ENCODE assay signal across 18 cellular contexts in genomic region chr15:68176601-68177000, GRCh38. TPM values are rescaled to one million over a fixed set of nuclear protein-coding genes. Genes with fewer than 3 reads are reported as not detected.
DNase-seq lines count a peak whose midpoint lies in the region; ATAC-seq and TF ChIP-seq lines count a peak whose summit lies in the region.
"Had no signal": no experiment of that assay in that cellular context is flagged by ENCODE, and none has a peak within 500 bp of the region (broad histone marks: within the 10 kb centered on the region; RNA-seq: fewer than 3 reads in every experiment).

No MANE protein-coding gene starts in this region.

- WGBS in esophagus muscularis mucosa, result 92% methylated on average over 3 of the region's 3 CpGs
- 92% methylated on average over 3 of the region's 3 CpGs for WGBS in right lobe of liver (ENCODE audit: insufficient coverage, low coverage, low lambda C conversion rate, missing lambda C conversion rate)

- peaks cover 0 to 3% (median 0%) of the 10 kb centered on the region in 11 donors for H3K9me3 Mint-ChIP-seq in naive thymus-derived CD4-positive, alpha-beta T cell
- H3K9me3 Mint-ChIP-seq: CD14-positive monocyte had no signal

- H3K4me3 ChIP-seq in esophagus muscularis mucosa (no peak overlapping the region), right lobe of liver (no peak overlapping the region)
- H3K4me3 ChIP-seq in naive thymus-derived CD4-positive, alpha-beta T cell (ENCODE audit: low read length), result no peak overlapping the region
- H3K4me3 ChIP-seq: A549 had no signal

- ATAC-seq in naive thymus-derived CD4-positive, alpha-beta T cell, result no peak
- ATAC-seq in right lobe of liver, result no peak
- no peak for ATAC-seq in HG03108 (IDR thresholded peaks at IDR 0.05; ENCODE audit: unreplicated experiment)
- ATAC-seq: A549, HepG2 had no signal

- no peak for TF ChIP-seq EP300 in esophagus muscularis mucosa (IDR thresholded peaks at IDR 0.05)

- DNase-seq in AG08395 (ENCODE audit: low spot score), result peak; percentile 24
- DNase-seq in GM03348 (ENCODE audit: low spot score), result peak; percentile 31
- DNase-seq in esophagus muscularis mucosa (ENCODE audit: extremely low spot score), result no peak
- DNase-seq in naive thymus-derived CD4-positive, alpha-beta T cell, result no peak
- no peak for DNase-seq in HT-29 (ENCODE audit: low spot score)
- no peak for DNase-seq in right lobe of liver
- DNase-seq: AML-193, COR-L47, NCI-H1092, NCI-H146, NCI-H2081, NCI-H748 treated with DMSO at 0.1 percent for 48 hours, RPMI8226 had no signal

- H3K4me1 Mint-ChIP-seq in naive thymus-derived CD4-positive, alpha-beta T cell, result peaks cover 0 to 25% (median 8%) of the 10 kb centered on the region in 7 donors
- H3K4me1 Mint-ChIP-seq: CD14-positive monocyte had no signal

- H3K36me3 ChIP-seq in esophagus muscularis mucosa (peaks cover 6 to 73% (median 39%) of the 10 kb centered on the region in 4 donors), right lobe of liver (peaks cover 0 to 44% (median 6%) of the 10 kb centered on the region in 4 donors)
- H3K36me3 ChIP-seq in naive thymus-derived CD4-positive, alpha-beta T cell (ENCODE audit: control insufficient read depth in 2 of 3, insufficient read depth in 3 of 3, low read length in 3 of 3), result peaks cover 17 to 33% (median 18%) of the 10 kb centered on the region in 3 experiments

- peaks cover 9 to 34% (median 23%) of the 10 kb centered on the region in 4 donors for H3K4me1 ChIP-seq in esophagus muscularis mucosa
- no peaks in the 10 kb centered on the region for H3K4me1 ChIP-seq in naive thymus-derived CD4-positive, alpha-beta T cell (ENCODE audit: control insufficient read depth in 2 of 2, insufficient read depth in 2 of 2, low read length in 2 of 2)
- H3K4me1 ChIP-seq in right lobe of liver, result no peaks in the 10 kb centered on the region
- H3K4me1 ChIP-seq: A549 had no signal

- peak overlapping the region in 6 of 9 donors; percentile 4 to 80 (median 22) for H3K27ac Mint-ChIP-seq in naive thymus-derived CD4-positive, alpha-beta T cell

- H3K27ac ChIP-seq in esophagus muscularis mucosa (replicated peaks in 1 of 4) (peak overlapping the region; percentile 65 to 70 (median 68)), right lobe of liver (no peak overlapping the region)
- H3K27ac ChIP-seq in naive thymus-derived CD4-positive, alpha-beta T cell (ENCODE audit: low read depth, low read length), result no peak overlapping the region
- H3K27ac ChIP-seq: A549, KMS-11 had no signal

- no peak for TF ChIP-seq POLR2A in esophagus muscularis mucosa (IDR thresholded peaks at IDR 0.05; ENCODE audit: low read depth)
- TF ChIP-seq POLR2A in right lobe of liver (IDR thresholded peaks at IDR 0.05), result no peak

- peaks cover 9 to 48% (median 21%) of the 10 kb centered on the region in 5 donors for H3K36me3 Mint-ChIP-seq in naive thymus-derived CD4-positive, alpha-beta T cell

- H3K27me3 Mint-ChIP-seq in naive thymus-derived CD4-positive, alpha-beta T cell, result no peaks in the 10 kb centered on the region

- no peak for TF ChIP-seq CTCF in esophagus muscularis mucosa (IDR thresholded peaks at IDR 0.05)
- no peak for TF ChIP-seq CTCF in right lobe of liver (IDR thresholded peaks at IDR 0.05)

- POLR2A ChIA-PET in naive thymus-derived CD4-positive, alpha-beta T cell (lab: Charles Lee), result interaction anchor here (0.6 kb wide), 1 partner anchor 13 kb away, joined by 5 read pairs; no protein-coding TSS in a partner anchor

- H3K27me3 ChIP-seq in esophagus muscularis mucosa, result no peaks in the 10 kb centered on the region
- no peaks in the 10 kb centered on the region for H3K27me3 ChIP-seq in naive thymus-derived CD4-positive, alpha-beta T cell (ENCODE audit: control insufficient read depth in 2 of 2, insufficient read depth in 2 of 2, low read length in 2 of 2)
- H3K27me3 ChIP-seq in right lobe of liver, result no peaks in the 10 kb centered on the region

- intact Hi-C loops in esophagus muscularis mucosa (cut with DNase I), result no loop called here
- intact Hi-C loops in naive thymus-derived CD4-positive, alpha-beta T cell (cut with micrococcal nuclease), result no loop called here
- intact Hi-C loops in right lobe of liver (cut with DNase I), result no loop called here

- H3K4me3 Mint-ChIP-seq in naive thymus-derived CD4-positive, alpha-beta T cell, result no peak overlapping the region
- H3K4me3 Mint-ChIP-seq: CD14-positive monocyte had no signal

- CTCF ChIA-PET in naive thymus-derived CD4-positive, alpha-beta T cell (lab: Charles Lee), result no interaction called here

- H3K9me3 ChIP-seq in esophagus muscularis mucosa (no peaks in the 10 kb centered on the region), right lobe of liver (no peaks in the 10 kb centered on the region)
- no peaks in the 10 kb centered on the region for H3K9me3 ChIP-seq in naive thymus-derived CD4-positive, alpha-beta T cell (ENCODE audit: control insufficient read depth in 2 of 3, low read length in 3 of 3)
- H3K9me3 ChIP-seq: A549 had no signal

RNA-seq across cellular contexts. Expression of gene CALML4, which starts 28.5 kb away (rescaled TPM):
- total RNA-seq in esophagus muscularis mucosa, result 10 to 100 TPM; 14.2 to 45.8 (median 32.1) TPM
- total RNA-seq in naive thymus-derived CD4-positive, alpha-beta T cell, result 10 to 100 TPM in 1 of 5 experiments, 1 to 10 TPM in 4; 2.5 to 14.6 (median 3.9) TPM
- under 1 TPM; 0.13 to 0.29 TPM for polyA plus RNA-seq in naive thymus-derived CD4-positive, alpha-beta T cell
- 118 and 129 TPM in 2 replicates for total RNA-seq in HT-29 (2014; rRNA removed; shearing (Covaris generic))
- total RNA-seq in right lobe of liver, result 1 to 10 TPM; 3.3 to 9.8 (median 6.1) TPM

RNA-seq across cellular contexts. Expression of gene CLN6, which starts 52.9 kb away (rescaled TPM):
- total RNA-seq in esophagus muscularis mucosa (10 to 100 TPM; 13.4 to 18.2 (median 16.1) TPM), right lobe of liver (10 to 100 TPM; 10.7 to 24.3 (median 15.2) TPM)
- 10 to 100 TPM; 15.0 to 66.6 (median 19.0) TPM for total RNA-seq in naive thymus-derived CD4-positive, alpha-beta T cell
- polyA plus RNA-seq in naive thymus-derived CD4-positive, alpha-beta T cell, result 1 to 10 TPM; 2.8 to 3.9 TPM
- 113 and 122 TPM in 2 replicates for total RNA-seq in HT-29 (2014; rRNA removed; shearing (Covaris generic))

Comparison
In these comparisons a context has a peak if more than half of its experiments do, and no peak if none do; other contexts are left out.
1. DNase-seq: peak in AG08395 (single experiment) and GM03348 (single experiment); none in esophagus muscularis mucosa (single experiment), naive thymus-derived CD4-positive, alpha-beta T cell (0 of 9), HT-29 (single experiment) and right lobe of liver (0 of 3).
2. H3K27ac ChIP-seq: peak in esophagus muscularis mucosa (4 of 4); none in naive thymus-derived CD4-positive, alpha-beta T cell (single experiment) and right lobe of liver (0 of 3).